ENCODE assay signal across 8 cellular contexts in genomic region chr11:130434521-130435223, GRCh38. TPM values are rescaled to one million over a fixed set of nuclear protein-coding genes. Genes with fewer than 3 reads are reported as not detected.
DNase-seq lines count a peak whose midpoint lies in the region; TF ChIP-seq lines count a peak whose summit lies in the region.

No MANE protein-coding gene starts in this region.

- H3K4me2 ChIP-seq in GM23248 (ENCODE audit: unreplicated experiment): peak overlapping the region; percentile 97

- H3K27me3 Mint-ChIP-seq in nephron (ENCODE audit: low read depth): peaks cover 22% of the 10 kb centered on the region

- in situ Hi-C loops in GM23248 (cut with MboI): loop anchor here (5.0 to 10.0 kb wide), 2 partner anchors 220 to 433 kb away; no protein-coding TSS in a partner anchor

- DNase-seq in EL (peak; percentile 82), GM23248 (peak; percentile 91), Kasumi-1 (lab: John Stamatoyannopoulos, UW) (peak; percentile 89 to 91), RPMI7951 (ENCODE audit: low read depth) (peak; percentile 75), fibroblast of villous mesenchyme (ENCODE audit: low read depth) (peak; percentile 82)
- DNase-seq in activated T-helper 9 cell treated with anti-CD3 and anti-CD28 coated beads, Interleukin-2, amount 50 U/mL, for 16 hours (ENCODE audit: low read depth): peak; percentile 41

- H3K4me3 Mint-ChIP-seq in nephron: no peak overlapping the region

- WGBS in GM23248 (ENCODE audit: low coverage in 1 of 2, low lambda C conversion rate in 2 of 2, missing lambda C conversion rate in 2 of 2), 2 experiments: 1% methylated on average over 20 of the region's 20 CpGs

- no peak overlapping the region for H3K27ac Mint-ChIP-seq in nephron

- peaks cover 12% of the 10 kb centered on the region for H3F3A ChIP-seq in GM23248 (ENCODE audit: insufficient read depth)

- H3K9me3 Mint-ChIP-seq in nephron: no peaks in the 10 kb centered on the region

- peak overlapping the region; percentile 80 for H3K4me3 ChIP-seq in GM23248
- peak overlapping the region; percentile 80 for H3K4me3 ChIP-seq in fibroblast of villous mesenchyme (ENCODE audit: low read depth, low read length)
- peak overlapping the region; percentile 91 to 94 for H3K4me3 ChIP-seq in stomach smooth muscle (ENCODE audit: low read length in 2 of 2)

- H3K4me1 ChIP-seq in GM23248 (ENCODE audit: insufficient read depth) (peaks cover 18% of the 10 kb centered on the region), stomach smooth muscle (ENCODE audit: control insufficient read depth, insufficient read depth, low read length) (no peaks in the 10 kb centered on the region)

- H3K4me1 Mint-ChIP-seq in nephron: peaks cover 38% of the 10 kb centered on the region

- no peaks in the 10 kb centered on the region for H4K20me1 ChIP-seq in GM23248 (ENCODE audit: insufficient read depth)

- peak overlapping the region; percentile 81 for H3K9ac ChIP-seq in GM23248
- H3K9ac ChIP-seq in stomach smooth muscle (ENCODE audit: low read length in 2 of 2): peak overlapping the region; percentile 71 to 85

- peak overlapping the region; percentile 56 for H3K27ac ChIP-seq in GM23248
- peak overlapping the region; percentile 60 for H3K27ac ChIP-seq in stomach smooth muscle (ENCODE audit: low read length)

- no peaks in the 10 kb centered on the region for H3K79me2 ChIP-seq in GM23248 (ENCODE audit: insufficient read depth)

- no peaks in the 10 kb centered on the region for H3K9me2 ChIP-seq in GM23248 (ENCODE audit: insufficient read depth)

- H3K9me3 ChIP-seq in GM23248 (ENCODE audit: low read depth) (no peaks in the 10 kb centered on the region), stomach smooth muscle (ENCODE audit: control insufficient read depth in 2 of 2, low read length in 2 of 2) (no peaks in the 10 kb centered on the region)

- peak overlapping the region; percentile 95 for H2AFZ ChIP-seq in GM23248

- H3K36me3 Mint-ChIP-seq in nephron (ENCODE audit: low read depth): peaks cover 3% of the 10 kb centered on the region

- H3K27me3 ChIP-seq in GM23248 (replicated peaks; ENCODE audit: insufficient read depth) (peaks cover 7% of the 10 kb centered on the region; the same call in 1 of the 2 replicates), stomach smooth muscle (ENCODE audit: control insufficient read depth in 1 of 2, insufficient read depth in 2 of 2, low read length in 2 of 2) (no peaks in the 10 kb centered on the region)

- H3K36me3 ChIP-seq in GM23248 (ENCODE audit: low read depth): no peaks in the 10 kb centered on the region
- no peaks in the 10 kb centered on the region for H3K36me3 ChIP-seq in stomach smooth muscle (ENCODE audit: control insufficient read depth in 2 of 2, insufficient read depth in 2 of 2, low read length in 2 of 2)

- TF ChIP-seq CTCF in fibroblast of villous mesenchyme (IDR thresholded peaks at IDR 0.05; ENCODE audit: insufficient read depth, low read depth, low read length) (peak; percentile 88), nephron (IDR thresholded peaks at IDR 0.05; ENCODE audit: unreplicated experiment in 3 of 3) (peak; percentile 74 to 84 (median 84))

RNA-seq across cellular contexts. Expression of gene ADAMTS8, which starts 6.3 kb away (rescaled TPM):
- total RNA-seq in GM23248 (2014; rRNA removed; shearing (Covaris generic)): under 0.01 and 0.63 TPM in 2 replicates
- polyA plus RNA-seq in GM23248 (2016; fragmentation: Nextera tagmentation; extraction: Ambion mirVana): 0.09 and 0.10 TPM in 2 replicates
- total RNA-seq in RPMI7951 (2014; rRNA removed; shearing (Covaris generic)): not detected in 2 replicates
- total RNA-seq in fibroblast of villous mesenchyme: not detected in 2 replicates

RNA-seq across cellular contexts. Expression of gene ADAMTS15, which starts 13.8 kb away (rescaled TPM):
- 0.97 and 1.3 TPM in 2 replicates for total RNA-seq in GM23248 (2014; rRNA removed; shearing (Covaris generic))
- polyA plus RNA-seq in GM23248 (2016; fragmentation: Nextera tagmentation; extraction: Ambion mirVana): 0.09 TPM in 2 replicates
- total RNA-seq in RPMI7951 (2014; rRNA removed; shearing (Covaris generic)): 2.3 and 2.5 TPM in 2 replicates
- total RNA-seq in fibroblast of villous mesenchyme: 2.2 and 2.9 TPM in 2 replicates

Comparison
In these comparisons a context has a peak if more than half of its experiments do, and no peak if none do; other contexts are left out.
1. Peak in every context shown above with its lines: DNase-seq, H3K4me3 ChIP-seq and H3K27ac ChIP-seq.
2. DNase-seq: peak in every context shown above with its lines; median percentile 91 in GM23248; 90 in Kasumi-1; 82 in EL; 82 in fibroblast of villous mesenchyme; 75 in RPMI7951; 41 in activated T-helper 9 cell treated with anti-CD3 and anti-CD28 coated beads, Interleukin-2, amount 50 U/mL, for 16 hours.